11 cellular contexts compared by ENCODE assay signal in genomic region chr5:10552183-10553143, GRCh38. TPM values are rescaled to one million over a fixed set of nuclear protein-coding genes. Genes with fewer than 3 reads are reported as not detected.
DNase-seq lines count a peak whose midpoint lies in the region; ATAC-seq and TF ChIP-seq lines count a peak whose summit lies in the region.
"Had no signal": no experiment of that assay in that cellular context is flagged by ENCODE, and none has a peak within 500 bp of the region (broad histone marks: within the 10 kb centered on the region; RNA-seq: fewer than 3 reads in every experiment).

No MANE protein-coding gene starts in this region.

- ATAC-seq in GM19351 (IDR thresholded peaks at IDR 0.05; ENCODE audit: unreplicated experiment) (peak; percentile 71), HG03066 (IDR thresholded peaks at IDR 0.05; ENCODE audit: low read depth, unreplicated experiment) (peak; percentile 57), WTC11 (no peak), Right ventricle myocardium inferior (no peak)
- ATAC-seq: activated naive CD4-positive, alpha-beta T cell treated with anti-CD3 and anti-CD28 coated beads, Interleukin-2, amount 50 U/mL, for 72 hours had no signal

- peaks cover 9% of the 10 kb centered on the region; the same call in 1 of the 2 replicates for H3K9me3 Mint-ChIP-seq in WTC11
- H3K9me3 Mint-ChIP-seq: activated naive CD4-positive, alpha-beta T cell treated with anti-CD3 and anti-CD28 coated beads, Interleukin-2, amount 50 U/mL, for 72 hours had no signal

- peak overlapping the region; percentile 90 for H3K27ac ChIP-seq in osteoblast (ENCODE audit: low read depth, low read length)
- H3K27ac ChIP-seq: KMS-11, upper lobe of left lung had no signal

- no peak overlapping the region for H3K4me3 ChIP-seq in osteoblast (ENCODE audit: insufficient read depth, low read length)
- H3K4me3 ChIP-seq: upper lobe of left lung had no signal

- intact Hi-C loops in Right ventricle myocardium inferior (cut with DNase I): no loop called here

- peak overlapping the region; percentile 96 for H3K27ac Mint-ChIP-seq in WTC11

- H3K27me3 ChIP-seq in osteoblast (ENCODE audit: insufficient read depth, low read length): no peaks in the 10 kb centered on the region
- H3K27me3 ChIP-seq: upper lobe of left lung had no signal

- no peaks in the 10 kb centered on the region for H3K9me3 ChIP-seq in osteoblast (ENCODE audit: low read depth, low read length)
- H3K9me3 ChIP-seq: upper lobe of left lung had no signal

- POLR2A ChIA-PET in WTC11 (lab: Charles Lee): interaction anchor here (0.6 to 1.5 kb wide), 5 partner anchors 8 to 180 kb away, joined by 3 to 10 read pairs (median 4); partner anchors contain the start of gene ANKRD33B

- DNase-seq in WTC11 (ENCODE audit: low spot score): no peak
- DNase-seq in osteoblast (ENCODE audit: insufficient read length, low spot score, missing footprints): peak; percentile 46
- DNase-seq in cerebellar cortex (ENCODE audit: low spot score): no peak
- no peak for DNase-seq in NCI-H748 (lab: John Stamatoyannopoulos, UW; ENCODE audit: unreplicated experiment)
- DNase-seq in Right ventricle myocardium inferior (ENCODE audit: missing footprints): no peak
- DNase-seq in C1 segment of cervical spinal cord (lab: John Stamatoyannopoulos, UW): no peak
- DNase-seq: upper lobe of left lung had no signal

- H3K79me2 ChIP-seq in osteoblast (ENCODE audit: insufficient read depth, low read length): no peaks in the 10 kb centered on the region

- no peak overlapping the region for H2AFZ ChIP-seq in osteoblast (ENCODE audit: low read length)

- peaks cover 37% of the 10 kb centered on the region for H3K4me1 Mint-ChIP-seq in WTC11

- H3K4me2 ChIP-seq in osteoblast (ENCODE audit: insufficient read depth, low read length): peak overlapping the region; percentile 75
- H3K4me2 ChIP-seq: KMS-11 had no signal

- peaks cover 48% of the 10 kb centered on the region for H3K4me1 ChIP-seq in osteoblast (ENCODE audit: insufficient read depth, low read length)

- CTCF ChIA-PET in WTC11 (lab: Charles Lee): interaction anchor here (0.6 to 2.1 kb wide), 5 partner anchors 75 to 137 kb away, joined by 3 to 23 read pairs (median 10); no protein-coding TSS in a partner anchor

- peaks cover 8% of the 10 kb centered on the region for H3K27me3 Mint-ChIP-seq in WTC11 (ENCODE audit: low read depth)

- H3K4me3 Mint-ChIP-seq in WTC11: no peak overlapping the region

- 0 out of 2 replicates have a peak, but pooled peaks cover 2% of the 10 kb centered on the region for H3K36me3 Mint-ChIP-seq in WTC11
- H3K36me3 Mint-ChIP-seq: activated naive CD4-positive, alpha-beta T cell treated with anti-CD3 and anti-CD28 coated beads, Interleukin-2, amount 50 U/mL, for 72 hours had no signal

- TF ChIP-seq CTCF in WTC11 (IDR thresholded peaks at IDR 0.05) (no peak), osteoblast (IDR thresholded peaks at IDR 0.05; ENCODE audit: extremely low read depth, low read depth, low read length) (no peak)

- H3K36me3 ChIP-seq in osteoblast (ENCODE audit: insufficient read depth, low read length): no peaks in the 10 kb centered on the region
- H3K36me3 ChIP-seq: upper lobe of left lung had no signal

- no peaks in the 10 kb centered on the region for H4K20me1 ChIP-seq in osteoblast (ENCODE audit: insufficient read depth, low read length)

TF ChIP-seq in WTC11, 78 proteins besides CTCF, POLR2A, EP300 and RAD21:
- no peak for TF ChIP-seq HMGXB4 (CRISPR knock-in tag; IDR thresholded peaks at IDR 0.05)
- no peak for TF ChIP-seq PRDM15 (CRISPR knock-in tag; IDR thresholded peaks at IDR 0.05)
- TF ChIP-seq ETV6 (CRISPR knock-in tag; IDR thresholded peaks at IDR 0.05): no peak
- peak; percentile 17; the same call in 1 of the 2 replicates for TF ChIP-seq ZNF423 (CRISPR knock-in tag; IDR thresholded peaks at IDR 0.05)

RNA-seq across cellular contexts. Expression of gene ANKRD33B, which starts 11.4 kb away (rescaled TPM):
- total RNA-seq in WTC11 (2021) (5.4 to 9.2 TPM (median 5.9 TPM) in 3 replicates), osteoblast (5.1 and 5.6 TPM in 2 replicates), Right ventricle myocardium inferior (4.1 TPM)

Comparison
In these comparisons a context has a peak if more than half of its experiments do, and no peak if none do; other contexts are left out.
1. ATAC-seq: peak in GM19351 (single experiment) and HG03066 (single experiment); none in WTC11 (single experiment) and Right ventricle myocardium inferior (single experiment).